In the genomic region with DNA sequence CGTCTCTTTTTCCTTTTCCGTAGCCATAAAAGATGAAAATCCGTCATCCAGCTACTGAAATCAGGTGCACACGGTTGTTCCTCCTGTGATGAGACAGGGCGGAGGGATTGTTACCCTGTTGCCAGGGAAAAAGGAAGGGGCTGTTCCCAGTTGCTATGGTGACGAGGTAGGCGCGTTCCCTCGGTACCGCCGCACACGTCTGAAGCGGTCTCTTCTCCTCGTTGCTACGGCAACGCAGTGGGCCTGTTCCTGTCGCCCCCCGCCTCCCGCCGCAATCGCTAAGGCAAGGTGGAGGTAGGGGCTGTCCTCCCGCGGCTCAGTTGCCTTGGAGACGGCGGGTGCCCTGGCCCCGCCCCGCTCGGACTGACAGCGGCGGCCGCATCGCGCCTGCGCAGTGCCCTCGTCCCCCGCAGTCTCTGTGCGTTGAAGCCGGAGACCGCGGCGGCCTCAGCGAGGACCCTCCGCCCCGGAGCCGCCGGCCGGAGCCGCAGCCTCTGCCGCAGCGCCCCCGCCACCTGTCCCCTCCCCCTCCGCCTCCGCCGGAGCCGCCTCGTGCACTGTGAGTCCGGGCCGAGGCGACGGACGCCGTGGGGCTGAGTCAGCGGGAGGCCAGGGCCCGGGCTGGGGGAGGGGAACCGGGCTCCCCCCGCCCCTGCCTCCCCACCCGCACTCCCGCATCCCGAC, we compare ENCODE assay signal across 8 cellular contexts. TPM values are rescaled to one million over a fixed set of nuclear protein-coding genes. Genes with fewer than 3 reads are reported as not detected.
DNase-seq lines count a peak whose midpoint lies in the region; ATAC-seq and TF ChIP-seq lines count a peak whose summit lies in the region.

A gene (plus strand): TSS at position 394 of the 684 bp plus-strand sequence. CDS start 51,582 bp downstream, outside the sequence.

- H3K36me3 ChIP-seq in ectodermal cell (ENCODE audit: control insufficient read depth, insufficient read depth, low read length), result no peaks in the 10 kb centered on the region

- intact Hi-C loops in lower leg skin (cut with DNase I; ENCODE audit: low total_unique reads), result loop anchor here (5.0 kb wide), 1 partner anchor 107 kb away; a partner anchor contains a TSS

- no peak for TF ChIP-seq CTCF in AG04450 (IDR thresholded peaks at IDR 0.05; ENCODE audit: low read depth, low read length)
- TF ChIP-seq CTCF in lower leg skin (IDR thresholded peaks at IDR 0.05), result no peak

- TF ChIP-seq POLR2A in lower leg skin (IDR thresholded peaks at IDR 0.05), result no peak

- H3K27me3 ChIP-seq in AG04450 (ENCODE audit: control insufficient read depth, insufficient read depth, low read length) (no peaks in the 10 kb centered on the region), ectodermal cell (ENCODE audit: control insufficient read depth, insufficient read depth, low read length, poor library complexity, severe bottlenecking) (peaks cover 38% of the 10 kb centered on the region)

- peak; percentile 73 for ATAC-seq in HG03558 (IDR thresholded peaks at IDR 0.05; ENCODE audit: extremely low read depth, unreplicated experiment)

- H3K4me3 ChIP-seq in AG04450 (ENCODE audit: low read depth, low read length) (peak within 1 kb of the TSS; percentile 86), ectodermal cell (ENCODE audit: insufficient read depth, low read depth, low read length) (peak within 1 kb of the TSS; percentile 68), lower leg skin (ENCODE audit: low read depth, poor library complexity, severe bottlenecking) (peak within 1 kb of the TSS; percentile 49)

- CTCF ChIA-PET in AG04450 (lab: Charles Lee), result interaction anchor here (0.7 to 1.0 kb wide), 3 partner anchors 9 to 333 kb away, joined by 3 to 4 read pairs (median 3); no protein-coding TSS in a partner anchor

- POLR2A ChIA-PET in AG04450 (lab: Yijun Ruan, JAX), result no interaction called here

- WGBS in ectodermal cell, 2 experiments, result 0 to 1% methylated on average over 69 of the region's 69 CpGs
- WGBS in lower leg skin, 2 donors, result 1 to 2% methylated on average over 15 to 41 of the region's 69 CpGs

- H3K27ac ChIP-seq in AG04450 (ENCODE audit: low read depth, low read length) (peak within 1 kb of the TSS; percentile 31), ectodermal cell (ENCODE audit: insufficient read depth, low read depth, low read length, poor library complexity, severe bottlenecking) (no peak within 1 kb of the TSS)

- H3K9me3 ChIP-seq in AG04450 (ENCODE audit: control insufficient read depth, insufficient read depth, low read length) (no peaks in the 10 kb centered on the region), ectodermal cell (ENCODE audit: control insufficient read depth, low read length) (no peaks in the 10 kb centered on the region)

- no peak for DNase-seq in AG04450 (ENCODE audit: low read depth, low spot score)
- peak; percentile 74 for DNase-seq in GM19240 (ENCODE audit: insufficient read length, low spot score)
- DNase-seq in NCI-H82 (lab: John Stamatoyannopoulos, UW), result peak; percentile 95
- DNase-seq in activated CD8-positive, alpha-beta memory T cell treated with anti-CD3 and anti-CD28 coated beads for 1 hour (ENCODE audit: extremely low read depth in 1 of 2, low read depth in 1 of 2), result peak; percentile 69 to 80
- peak; percentile 44 to 94 for DNase-seq in lower leg skin (ENCODE audit: low spot score in 2 of 2)
- DNase-seq in stimulated activated CD4-positive, alpha-beta T cell treated with anti-CD3 and anti-CD28 coated beads, Interleukin-4, amount 100 ng/mL, for 4 hours, result peak; percentile 75 to 77

- peaks cover 7% of the 10 kb centered on the region for H3K4me1 ChIP-seq in ectodermal cell (ENCODE audit: control insufficient read depth, insufficient read depth, low read length)

RNA-seq across cellular contexts. Expression of the gene that starts here (rescaled TPM):
- polyA plus RNA-seq in AG04450 (2011; rRNA removed), result 16.4 and 16.8 TPM in 2 replicates
- polyA minus RNA-seq in AG04450 (2011; rRNA and poly(A)+ RNA removed), result 11.8 and 15.0 TPM in 2 replicates
- polyA plus RNA-seq in ectodermal cell (2013, experiment 1 of 4), result 18.6 TPM
- polyA plus RNA-seq in ectodermal cell (2013, experiment 2 of 4), result 17.7 TPM
- polyA plus RNA-seq in ectodermal cell (2013, experiment 3 of 4), result 18.3 TPM
- polyA plus RNA-seq in ectodermal cell (2013, experiment 4 of 4), result 22.9 TPM
- total RNA-seq in lower leg skin, result 10 to 100 TPM; 23.8 to 63.6 (median 35.7) TPM
